In the genomic region with DNA sequence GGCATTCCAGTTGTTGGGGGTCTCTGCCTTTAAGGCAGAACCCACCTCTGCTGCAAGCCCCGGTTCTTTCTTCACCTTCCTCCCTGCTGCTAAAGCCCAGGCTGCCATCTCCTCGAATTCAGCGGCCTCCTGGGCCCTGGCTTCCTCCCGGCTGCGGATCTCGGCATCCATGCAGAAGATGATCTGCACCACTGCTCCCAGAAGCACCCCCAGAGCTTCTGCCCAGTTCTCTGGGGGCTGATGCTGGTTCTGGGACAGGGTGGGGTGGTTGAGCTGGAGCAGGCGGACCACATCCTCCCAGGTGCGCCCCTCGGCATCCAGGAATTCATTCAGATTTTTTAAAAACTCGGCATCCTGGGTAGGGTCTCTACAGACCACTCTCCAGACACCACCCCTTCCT, we compare ENCODE assay signal across 18 cellular contexts. TPM values are rescaled to one million over a fixed set of nuclear protein-coding genes. Genes with fewer than 3 reads are reported as not detected.
A peak's percentile ranks its signal among the peaks of the same experiment; 100 is the strongest.
DNase-seq lines count a peak whose midpoint lies in the region; ATAC-seq and TF ChIP-seq lines count a peak whose summit lies in the region.
"Had no signal": no experiment of that assay in that cellular context is flagged by ENCODE, and none has a peak within 500 bp of the region (broad histone marks: within the 10 kb centered on the region; RNA-seq: fewer than 3 reads in every experiment).

No MANE protein-coding gene starts in this region.

- no peak for TF ChIP-seq CTCF in dorsolateral prefrontal cortex (IDR thresholded peaks at IDR 0.05 in 54 of 56, conservative IDR thresholded peaks at IDR 0.05 in 2 of 56; ENCODE audit: low read depth in 1 of 56, partially characterized antibody in 56 of 56)
- no peak for TF ChIP-seq CTCF in upper lobe of right lung (IDR thresholded peaks at IDR 0.05)

- peaks cover 5% of the 10 kb centered on the region for H3K4me1 ChIP-seq in muscle layer of colon (ENCODE audit: insufficient read depth, low read length)
- H3K4me1 ChIP-seq in upper lobe of right lung, result peaks cover 14% of the 10 kb centered on the region

- peak overlapping the region in 43 of 59 donors; percentile 53 to 96 (median 89) for H3K27ac ChIP-seq in dorsolateral prefrontal cortex
- peak overlapping the region; percentile 39 for H3K27ac ChIP-seq in muscle layer of colon (ENCODE audit: low read depth, low read length)
- no peak overlapping the region for H3K27ac ChIP-seq in upper lobe of right lung

- ATAC-seq in left ventricle myocardium superior (no peak), upper lobe of right lung (no peak), GM19463 (IDR thresholded peaks at IDR 0.05; ENCODE audit: unreplicated experiment) (no peak), GM21367 (IDR thresholded peaks at IDR 0.05; ENCODE audit: unreplicated experiment) (no peak)

- H3K27me3 ChIP-seq in dorsolateral prefrontal cortex, result no peaks in the 10 kb centered on the region
- H3K27me3 ChIP-seq in muscle layer of colon (ENCODE audit: control insufficient read depth in 1 of 2, insufficient read depth in 2 of 2, low read length in 2 of 2), result no peaks in the 10 kb centered on the region
- peaks cover 6% of the 10 kb centered on the region for H3K27me3 ChIP-seq in upper lobe of right lung
- H3K27me3 ChIP-seq: SJCRH30 had no signal

- H3K4me3 ChIP-seq in dorsolateral prefrontal cortex, result peak overlapping the region in 55 of 59 donors; percentile 25 to 91 (median 76)
- H3K4me3 ChIP-seq in muscle layer of colon (ENCODE audit: low read depth in 1 of 2, low read length in 2 of 2), result peak overlapping the region in 1 of 2 donors; percentile 72
- no peak overlapping the region for H3K4me3 ChIP-seq in upper lobe of right lung

- intact Hi-C loops in cardiac septum (cut with DNase I), result loop anchor here (2.0 kb wide), 1 partner anchor 54 kb away; no protein-coding TSS in a partner anchor
- intact Hi-C loops in left ventricle myocardium superior (cut with micrococcal nuclease), result no loop called here
- intact Hi-C loops in dorsolateral prefrontal cortex (cut with DNase I), result loop anchor here (5.0 kb wide), 1 partner anchor 43 kb away; the partner anchor contains the start of gene PNMA8C (in 2 of the 2)
- intact Hi-C loops in upper lobe of right lung (cut with DNase I), result no loop called here

- H3K9ac ChIP-seq in muscle layer of colon (ENCODE audit: low read length), result no peak overlapping the region

- DNase-seq in cardiac septum (ENCODE audit: low spot score) (peak; percentile 44), left ventricle myocardium superior (no peak), dorsolateral prefrontal cortex (no peak), upper lobe of right lung (peak; percentile 46), NCI-H187 (lab: John Stamatoyannopoulos, UW) (no peak)
- DNase-seq: activated CD4-positive, alpha-beta T cell treated with anti-CD3 and anti-CD28 coated beads, Interleukin-2, amount 50 U/mL, for 1 hour; activated T-cell treated with anti-CD3 and anti-CD28 coated beads, Interleukin-2, amount 50 U/mL, for 48 hours; CD8-positive, alpha-beta memory T cell; KG1; NCI-H1417; NCI-H226; spleen; stomach had no signal

- no peaks in the 10 kb centered on the region for H3K9me3 ChIP-seq in muscle layer of colon (ENCODE audit: low read length)
- H3K9me3 ChIP-seq in upper lobe of right lung, result no peaks in the 10 kb centered on the region
- H3K9me3 ChIP-seq: SJCRH30, spleen, stomach had no signal

- H3K36me3 ChIP-seq in muscle layer of colon (ENCODE audit: insufficient read depth, low read length) (no peaks in the 10 kb centered on the region), upper lobe of right lung (no peaks in the 10 kb centered on the region)
- H3K36me3 ChIP-seq: spleen, stomach had no signal

RNA-seq across cellular contexts. Expression of gene PNMA8A, which starts 1.0 kb away (rescaled TPM):
- total RNA-seq in cardiac septum (11.1 TPM), left ventricle myocardium superior (9.4 TPM), dorsolateral prefrontal cortex (100 to 1,000 TPM in 105 of 120 experiments, 10 to 100 TPM in 15; 46.6 to 225 (median 143) TPM), upper lobe of right lung (1.8 TPM)
- total RNA-seq: lung microvascular endothelial cell had no signal

RNA-seq across cellular contexts. Expression of gene PNMA8B, which starts 25.3 kb away (rescaled TPM):
- 0.75 TPM for total RNA-seq in cardiac septum
- 0.89 TPM for total RNA-seq in left ventricle myocardium superior
- 100 to 1,000 TPM in 56 of 120 experiments, 10 to 100 TPM in 64; 41.7 to 149 (median 97.4) TPM for total RNA-seq in dorsolateral prefrontal cortex
- total RNA-seq in upper lobe of right lung, result 1.9 TPM

RNA-seq across cellular contexts. Expression of gene PNMA8C, which starts 41.6 kb away (rescaled TPM):
- total RNA-seq in cardiac septum, result 0.16 TPM
- 0.07 TPM for total RNA-seq in left ventricle myocardium superior
- 10 to 100 TPM; 13.9 to 66.1 (median 39.2) TPM for total RNA-seq in dorsolateral prefrontal cortex
- total RNA-seq in upper lobe of right lung, result not detected
- total RNA-seq: CD8-positive, alpha-beta memory T cell; lung microvascular endothelial cell; spleen had no signal

RNA-seq across cellular contexts. Expression of gene CCDC8, which starts 57.0 kb away (rescaled TPM):
- total RNA-seq in cardiac septum (34.2 TPM), left ventricle myocardium superior (33.5 TPM), dorsolateral prefrontal cortex (1 to 10 TPM; 1.2 to 7.4 (median 3.3) TPM), upper lobe of right lung (8.9 TPM)
- total RNA-seq: CD8-positive, alpha-beta memory T cell had no signal

Comparison
In these comparisons a context has a peak if more than half of its experiments do, and no peak if none do; other contexts are left out.
1. DNase-seq: peak in cardiac septum (single experiment) and upper lobe of right lung (single experiment); none in left ventricle myocardium superior (single experiment), dorsolateral prefrontal cortex (0 of 10) and NCI-H187 (0 of 2).
2. intact Hi-C loops: an anchor here in cardiac septum (2.0 kb wide) and dorsolateral prefrontal cortex (5.0 kb wide); none called in left ventricle myocardium superior and upper lobe of right lung.
3. RNA of gene PNMA8B, which starts 25.3 kb away (total RNA-seq): 41.7 to 149 TPM in dorsolateral prefrontal cortex; 1.9 TPM in upper lobe of right lung (single experiment), 0.89 TPM in left ventricle myocardium superior (single experiment) and 0.75 TPM in cardiac septum (single experiment); every median in the first group is over 10 times any median in the second.
4. RNA of gene PNMA8C, which starts 41.6 kb away (total RNA-seq): 13.9 to 66.1 TPM in dorsolateral prefrontal cortex; 0.16 TPM in cardiac septum (single experiment), 0.07 TPM in left ventricle myocardium superior (single experiment) and not detected in upper lobe of right lung (single experiment); every median in the first group is over 10 times any median in the second.